Comparison of ENCODE assay signal across 1 cellular context in the genomic region with DNA sequence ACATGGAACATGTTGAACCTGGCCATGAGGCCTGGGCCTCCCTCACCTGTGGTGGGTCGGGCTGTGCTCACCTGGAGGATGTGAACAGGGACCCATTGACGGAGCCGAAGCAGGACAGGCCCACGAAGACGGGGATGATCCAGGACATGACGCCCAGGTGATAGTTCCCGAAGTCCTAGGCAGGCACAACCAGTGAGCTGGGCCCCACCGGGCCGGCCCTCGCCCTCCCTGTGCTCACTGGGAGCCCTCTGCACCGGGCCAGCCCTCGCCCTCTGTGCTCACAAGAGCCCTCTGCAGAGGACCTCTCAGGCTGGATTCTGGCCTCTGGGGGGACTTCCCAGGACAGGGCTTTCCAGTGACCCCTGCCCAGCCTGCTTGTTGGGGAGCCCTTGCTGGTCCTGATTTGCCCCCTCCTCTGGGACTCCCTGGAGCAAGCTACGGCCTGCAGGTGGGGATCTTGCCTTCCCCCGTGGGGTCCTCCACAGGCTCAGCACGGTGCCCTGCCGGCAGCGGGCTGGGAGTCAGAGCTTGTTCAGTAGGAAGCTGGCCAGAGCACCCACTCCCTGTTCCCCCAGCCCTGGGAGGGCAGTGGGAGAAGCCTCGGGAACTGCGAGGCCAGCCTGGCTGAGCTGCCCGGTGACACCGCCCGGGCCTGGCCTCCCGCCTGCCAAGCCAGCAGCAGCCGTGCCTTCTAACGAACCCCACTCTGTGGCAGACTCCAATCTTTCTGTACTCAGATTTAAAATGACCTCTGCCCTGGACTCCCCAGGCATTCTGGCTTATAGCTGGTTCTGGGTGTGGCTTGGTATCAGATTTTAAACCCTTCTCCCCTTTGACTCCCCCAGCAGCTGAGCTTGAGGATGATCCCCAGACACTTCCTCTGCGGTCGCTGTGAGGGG.
TF ChIP-seq lines count a peak whose summit lies in the region.

No MANE protein-coding gene starts in this region.

TF ChIP-seq in A549, 52 proteins besides CTCF, POLR2A, EP300 and RAD21 (continued from another document):
- TF ChIP-seq, protein P1, sequence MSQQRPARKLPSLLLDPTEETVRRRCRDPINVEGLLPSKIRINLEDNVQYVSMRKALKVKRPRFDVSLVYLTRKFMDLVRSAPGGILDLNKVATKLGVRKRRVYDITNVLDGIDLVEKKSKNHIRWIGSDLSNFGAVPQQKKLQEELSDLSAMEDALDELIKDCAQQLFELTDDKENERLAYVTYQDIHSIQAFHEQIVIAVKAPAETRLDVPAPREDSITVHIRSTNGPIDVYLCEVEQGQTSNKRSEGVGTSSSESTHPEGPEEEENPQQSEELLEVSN (IDR thresholded peaks at IDR 0.05; ENCODE audit: borderline replicate concordance, low read depth), result no peak
- TF ChIP-seq MAFK (IDR thresholded peaks at IDR 0.05; ENCODE audit: partially characterized antibody) (no peak), TP53 (CRISPR knock-in tag; IDR thresholded peaks at IDR 0.05) (no peak; the same call in none of the 2 replicates), SREBF2 (IDR thresholded peaks at IDR 0.05) (no peak)
- TF ChIP-seq, protein P2, sequence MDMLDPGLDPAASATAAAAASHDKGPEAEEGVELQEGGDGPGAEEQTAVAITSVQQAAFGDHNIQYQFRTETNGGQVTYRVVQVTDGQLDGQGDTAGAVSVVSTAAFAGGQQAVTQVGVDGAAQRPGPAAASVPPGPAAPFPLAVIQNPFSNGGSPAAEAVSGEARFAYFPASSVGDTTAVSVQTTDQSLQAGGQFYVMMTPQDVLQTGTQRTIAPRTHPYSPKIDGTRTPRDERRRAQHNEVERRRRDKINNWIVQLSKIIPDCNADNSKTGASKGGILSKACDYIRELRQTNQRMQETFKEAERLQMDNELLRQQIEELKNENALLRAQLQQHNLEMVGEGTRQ (IDR thresholded peaks at IDR 0.05), result no peak
- TF ChIP-seq, protein P3, sequence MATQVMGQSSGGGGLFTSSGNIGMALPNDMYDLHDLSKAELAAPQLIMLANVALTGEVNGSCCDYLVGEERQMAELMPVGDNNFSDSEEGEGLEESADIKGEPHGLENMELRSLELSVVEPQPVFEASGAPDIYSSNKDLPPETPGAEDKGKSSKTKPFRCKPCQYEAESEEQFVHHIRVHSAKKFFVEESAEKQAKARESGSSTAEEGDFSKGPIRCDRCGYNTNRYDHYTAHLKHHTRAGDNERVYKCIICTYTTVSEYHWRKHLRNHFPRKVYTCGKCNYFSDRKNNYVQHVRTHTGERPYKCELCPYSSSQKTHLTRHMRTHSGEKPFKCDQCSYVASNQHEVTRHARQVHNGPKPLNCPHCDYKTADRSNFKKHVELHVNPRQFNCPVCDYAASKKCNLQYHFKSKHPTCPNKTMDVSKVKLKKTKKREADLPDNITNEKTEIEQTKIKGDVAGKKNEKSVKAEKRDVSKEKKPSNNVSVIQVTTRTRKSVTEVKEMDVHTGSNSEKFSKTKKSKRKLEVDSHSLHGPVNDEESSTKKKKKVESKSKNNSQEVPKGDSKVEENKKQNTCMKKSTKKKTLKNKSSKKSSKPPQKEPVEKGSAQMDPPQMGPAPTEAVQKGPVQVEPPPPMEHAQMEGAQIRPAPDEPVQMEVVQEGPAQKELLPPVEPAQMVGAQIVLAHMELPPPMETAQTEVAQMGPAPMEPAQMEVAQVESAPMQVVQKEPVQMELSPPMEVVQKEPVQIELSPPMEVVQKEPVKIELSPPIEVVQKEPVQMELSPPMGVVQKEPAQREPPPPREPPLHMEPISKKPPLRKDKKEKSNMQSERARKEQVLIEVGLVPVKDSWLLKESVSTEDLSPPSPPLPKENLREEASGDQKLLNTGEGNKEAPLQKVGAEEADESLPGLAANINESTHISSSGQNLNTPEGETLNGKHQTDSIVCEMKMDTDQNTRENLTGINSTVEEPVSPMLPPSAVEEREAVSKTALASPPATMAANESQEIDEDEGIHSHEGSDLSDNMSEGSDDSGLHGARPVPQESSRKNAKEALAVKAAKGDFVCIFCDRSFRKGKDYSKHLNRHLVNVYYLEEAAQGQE (IDR thresholded peaks at IDR 0.05), result no peak; the same call in 1 of the 2 replicates
TF ChIP-seq in A549: peak in this region for 5.
